Comparison of ENCODE assay signal across 15 cellular contexts in genomic region chr1:48228156-48228555, GRCh38. TPM values are rescaled to one million over a fixed set of nuclear protein-coding genes. Genes with fewer than 3 reads are reported as not detected.
DNase-seq lines count a peak whose midpoint lies in the region; ATAC-seq and TF ChIP-seq lines count a peak whose summit lies in the region.
"Had no signal": no experiment of that assay in that cellular context is flagged by ENCODE, and none has a peak within 500 bp of the region (broad histone marks: within the 10 kb centered on the region; RNA-seq: fewer than 3 reads in every experiment).

No MANE protein-coding gene starts in this region.

- no peaks in the 10 kb centered on the region for H4K20me1 ChIP-seq in smooth muscle cell (ENCODE audit: low read depth)

- no peak for DNase-seq in stimulated activated naive CD8-positive, alpha-beta T cell treated with anti-CD3 and anti-CD28 coated beads, Interleukin-15, amount 100 ng/mL, for 72 hours
- DNase-seq in stimulated activated naive CD8-positive, alpha-beta T cell treated with anti-CD3 and anti-CD28 coated beads, Interleukin-15, Interleukin-2, amounts not matched to agents 100 U/mL and 50 U/mL, for 24 hours = no peak
- DNase-seq in SK-MEL-5 (ENCODE audit: low read depth, low spot score) (peak; percentile 75), iPS DF 4.7 (ENCODE audit: extremely low read depth, low spot score) (peak; percentile 38), NCI-H510A (lab: John Stamatoyannopoulos, UW) (no peak), smooth muscle cell (lab: John Stamatoyannopoulos, UW; ENCODE audit: unreplicated experiment) (no peak)
- no peak for DNase-seq in stimulated activated CD8-positive, alpha-beta memory T cell treated with anti-CD3 and anti-CD28 coated beads, Interleukin-4, amount 100 ng/mL, for 48 hours
- DNase-seq: aorta, left cardiac atrium, SJCRH30 had no signal

- in situ Hi-C loops in SK-MEL-5 (cut with HindIII; ENCODE audit: low pct_unique_long_range_greater_than_20kb, low sequenced_read_pairs) = no loop called here

- H3K27me3 Mint-ChIP-seq in stimulated activated naive CD8-positive, alpha-beta T cell treated with anti-CD3 and anti-CD28 coated beads, Interleukin-15, amount 100 ng/mL, for 72 hours = no peaks in the 10 kb centered on the region
- H3K27me3 Mint-ChIP-seq: activated CD4-positive, alpha-beta memory T cell treated with anti-CD3 and anti-CD28 coated beads, Interleukin-2, amount 10 ng/mL, durations not matched to agents 7 days and 5 days; CD4-positive, alpha-beta T cell had no signal

- H3K4me2 ChIP-seq in smooth muscle cell = no peak overlapping the region

- H3K4me3 ChIP-seq in smooth muscle cell = no peak overlapping the region
- H3K4me3 ChIP-seq: SJCRH30 had no signal

- no peaks in the 10 kb centered on the region for H3K9me3 Mint-ChIP-seq in stimulated activated naive CD8-positive, alpha-beta T cell treated with anti-CD3 and anti-CD28 coated beads, Interleukin-15, amount 100 ng/mL, for 72 hours
- H3K9me3 Mint-ChIP-seq: activated CD4-positive, alpha-beta memory T cell treated with anti-CD3 and anti-CD28 coated beads, Interleukin-2, amount 10 ng/mL, durations not matched to agents 7 days and 5 days; CD4-positive, alpha-beta T cell had no signal

- H3K27me3 ChIP-seq in smooth muscle cell (ENCODE audit: low read depth) = peaks cover 16% of the 10 kb centered on the region

- H3K4me1 Mint-ChIP-seq in stimulated activated naive CD8-positive, alpha-beta T cell treated with anti-CD3 and anti-CD28 coated beads, Interleukin-15, amount 100 ng/mL, for 72 hours = no peaks in the 10 kb centered on the region

- peak; percentile 28 for ATAC-seq in stimulated activated naive CD8-positive, alpha-beta T cell treated with anti-CD3 and anti-CD28 coated beads, Interleukin-15, amount 100 ng/mL, for 72 hours
- no peak for ATAC-seq in stimulated activated naive CD8-positive, alpha-beta T cell treated with anti-CD3 and anti-CD28 coated beads, Interleukin-15, Interleukin-2, amounts not matched to agents 100 U/mL and 50 U/mL, for 24 hours
- ATAC-seq in GM21367 (IDR thresholded peaks at IDR 0.05; ENCODE audit: unreplicated experiment) = no peak

- peak overlapping the region in 1 of 2 donors; percentile 29 for H3K27ac Mint-ChIP-seq in stimulated activated naive CD8-positive, alpha-beta T cell treated with anti-CD3 and anti-CD28 coated beads, Interleukin-15, amount 100 ng/mL, for 72 hours
- H3K27ac Mint-ChIP-seq: activated CD4-positive, alpha-beta memory T cell treated with anti-CD3 and anti-CD28 coated beads, Interleukin-2, amount 10 ng/mL, durations not matched to agents 7 days and 5 days; CD4-positive, alpha-beta T cell had no signal

- no peaks in the 10 kb centered on the region for H3K9me3 ChIP-seq in smooth muscle cell (replicated peaks; ENCODE audit: low read depth)
- H3K9me3 ChIP-seq: SJCRH30 had no signal

- no peak for TF ChIP-seq CTCF in smooth muscle cell (IDR thresholded peaks at IDR 0.05; ENCODE audit: borderline replicate concordance, insufficient read depth, poor library complexity, severe bottlenecking)

- no peak overlapping the region for H3K4me3 Mint-ChIP-seq in stimulated activated naive CD8-positive, alpha-beta T cell treated with anti-CD3 and anti-CD28 coated beads, Interleukin-15, amount 100 ng/mL, for 72 hours
- H3K4me3 Mint-ChIP-seq: activated CD4-positive, alpha-beta memory T cell treated with anti-CD3 and anti-CD28 coated beads, Interleukin-2, amount 10 ng/mL, durations not matched to agents 7 days and 5 days; CD4-positive, alpha-beta T cell had no signal

- WGBS in smooth muscle cell (ENCODE audit: low lambda C conversion rate) = 55% methylated on average over 5 of the region's 5 CpGs

- no peak overlapping the region for H3K9ac ChIP-seq in smooth muscle cell (ENCODE audit: low read depth)

- no peak overlapping the region for H2AFZ ChIP-seq in smooth muscle cell (ENCODE audit: low read depth)

- H3F3A ChIP-seq in smooth muscle cell (ENCODE audit: low read depth) = no peaks in the 10 kb centered on the region

- H3K27ac ChIP-seq in smooth muscle cell (ENCODE audit: low read depth) = no peak overlapping the region
- H3K27ac ChIP-seq: epithelial cell of prostate, SJCRH30 had no signal

- no peaks in the 10 kb centered on the region for H3K36me3 ChIP-seq in smooth muscle cell (ENCODE audit: low read depth)
- H3K36me3 ChIP-seq: SJCRH30 had no signal

- H3K4me1 ChIP-seq in smooth muscle cell (ENCODE audit: low read depth) = no peaks in the 10 kb centered on the region
- H3K4me1 ChIP-seq: SJCRH30 had no signal

- no peaks in the 10 kb centered on the region for H3K79me2 ChIP-seq in smooth muscle cell (ENCODE audit: low read depth)

RNA-seq across cellular contexts. Expression of gene SLC5A9, which starts 5.6 kb away (rescaled TPM):
- 0.74 and 0.85 TPM in 2 replicates for total RNA-seq in SK-MEL-5 (2014; rRNA removed; shearing (Covaris generic))
- polyA plus RNA-seq in SK-MEL-5 (2015; cell fraction: cytosol; rRNA removed) = 0.27 and 0.99 TPM in 2 replicates
- polyA plus RNA-seq in SK-MEL-5 (2015; cell fraction: nucleus; rRNA removed) = not detected in 2 replicates
- total RNA-seq in smooth muscle cell = 0.09 and 0.49 TPM in 2 replicates
- 1.1 TPM in 1 of 2 replicates, not detected in the other for polyA plus RNA-seq in smooth muscle cell
- total RNA-seq: activated CD4-positive, alpha-beta memory T cell treated with anti-CD3 and anti-CD28 coated beads, Interleukin-2, amount 10 ng/mL, durations not matched to agents 7 days and 5 days; CD4-positive, alpha-beta T cell; pulmonary artery endothelial cell; SJCRH30 had no signal

Comparison
In these comparisons a context has a peak if more than half of its experiments do, and no peak if none do; other contexts are left out.
1. DNase-seq: peak in SK-MEL-5 (single experiment) and iPS DF 4.7 (single experiment); none in stimulated activated naive CD8-positive, alpha-beta T cell treated with anti-CD3 and anti-CD28 coated beads, Interleukin-15, amount 100 ng/mL, for 72 hours (0 of 2), stimulated activated naive CD8-positive, alpha-beta T cell treated with anti-CD3 and anti-CD28 coated beads, Interleukin-15, Interleukin-2, amounts not matched to agents 100 U/mL and 50 U/mL, for 24 hours (single experiment), NCI-H510A (single experiment), smooth muscle cell (single experiment) and stimulated activated CD8-positive, alpha-beta memory T cell treated with anti-CD3 and anti-CD28 coated beads, Interleukin-4, amount 100 ng/mL, for 48 hours (single experiment).